ENCODE assay signal across 8 cellular contexts in genomic region chr13:41457589-41458186, GRCh38. TPM values are rescaled to one million over a fixed set of nuclear protein-coding genes. Genes with fewer than 3 reads are reported as not detected.
DNase-seq lines count a peak whose midpoint lies in the region; ATAC-seq and TF ChIP-seq lines count a peak whose summit lies in the region.

No MANE protein-coding gene starts in this region.

- H3K4me1 Mint-ChIP-seq in activated CD4-positive, alpha-beta T cell treated with anti-CD3 and anti-CD28 coated beads for 36 hours = peaks cover 39% of the 10 kb centered on the region

- peaks cover 8% of the 10 kb centered on the region for H3K9me3 Mint-ChIP-seq in activated CD4-positive, alpha-beta T cell treated with anti-CD3 and anti-CD28 coated beads for 36 hours (ENCODE audit: low read depth)

- H3K36me3 Mint-ChIP-seq in activated CD4-positive, alpha-beta T cell treated with anti-CD3 and anti-CD28 coated beads for 36 hours (ENCODE audit: low read depth) = peaks cover 36% of the 10 kb centered on the region

- intact Hi-C loops in activated CD4-positive, alpha-beta T cell treated with anti-CD3 and anti-CD28 coated beads for 36 hours (cut with DNase I, micrococcal nuclease) = loop anchor here (1.0 to 5.0 kb wide), 12 partner anchors 8 to 1040 kb away; partner anchors contain the start of genes DGKH (in 1 of the 2), KBTBD6 (in 1 of the 2), KBTBD7 (in 1 of the 2) and NAA16 (in 1 of the 2)
- intact Hi-C loops in prostate gland (cut with DNase I) = no loop called here

- H3K4me3 Mint-ChIP-seq in activated CD4-positive, alpha-beta T cell treated with anti-CD3 and anti-CD28 coated beads for 36 hours = peak overlapping the region; percentile 82

- no peak for TF ChIP-seq CTCF in prostate gland (IDR thresholded peaks at IDR 0.05)

- POLR2A ChIA-PET in activated CD4-positive, alpha-beta T cell treated with anti-CD3 and anti-CD28 coated beads for 36 hours (lab: Charles Lee) = interaction anchor here (0.7 to 2.0 kb wide), 7 partner anchors 8 to 89 kb away, joined by 3 to 9 read pairs (median 6); no protein-coding TSS in a partner anchor

- H3K27ac Mint-ChIP-seq in activated CD4-positive, alpha-beta T cell treated with anti-CD3 and anti-CD28 coated beads for 36 hours = peak overlapping the region; percentile 97

- H3K9me3 ChIP-seq in prostate gland = no peaks in the 10 kb centered on the region

- no peaks in the 10 kb centered on the region for H3K27me3 ChIP-seq in prostate gland (replicated peaks; ENCODE audit: insufficient read depth)

- no peaks in the 10 kb centered on the region for H3K4me1 ChIP-seq in prostate gland (replicated peaks)

- DNase-seq in activated CD4-positive, alpha-beta T cell treated with anti-CD3 and anti-CD28 coated beads for 36 hours = peak; percentile 58
- no peak for DNase-seq in activated CD4-positive, alpha-beta T cell treated with anti-CD3 and anti-CD28 coated beads for 1 hour
- DNase-seq in activated T-helper 1 cell treated with Interleukin-2 at 50 U/mL for 16 hours (ENCODE audit: low read depth) (peak; percentile 23), germinal center (ENCODE audit: low spot score) (peak; percentile 24), prostate gland (ENCODE audit: low spot score) (no peak), hepatic stellate cell (ENCODE audit: low spot score) (no peak), NCI-H82 (lab: John Stamatoyannopoulos, UW) (no peak)

- 0% methylated on average over 40 of the region's 56 CpGs for WGBS in prostate gland

- no peaks in the 10 kb centered on the region for H3K36me3 ChIP-seq in prostate gland

- TF ChIP-seq POLR2A in prostate gland (IDR thresholded peaks at IDR 0.05) = no peak

- no peaks in the 10 kb centered on the region for H3K27me3 Mint-ChIP-seq in activated CD4-positive, alpha-beta T cell treated with anti-CD3 and anti-CD28 coated beads for 36 hours

- CTCF ChIA-PET in activated CD4-positive, alpha-beta T cell treated with anti-CD3 and anti-CD28 coated beads for 36 hours (lab: Charles Lee) = interaction anchor here (0.6 to 3.1 kb wide), 6 partner anchors 13 to 195 kb away, joined by 3 to 32 read pairs (median 15); no protein-coding TSS in a partner anchor

- peak overlapping the region; percentile 23 to 64 for H3K27ac ChIP-seq in prostate gland

- ATAC-seq in activated CD4-positive, alpha-beta T cell treated with anti-CD3 and anti-CD28 coated beads for 36 hours = peak; percentile 6
- ATAC-seq in HG03571 (IDR thresholded peaks at IDR 0.05; ENCODE audit: unreplicated experiment) = peak; percentile 20

- H3K4me3 ChIP-seq in prostate gland = peak overlapping the region; percentile 60 to 61

RNA-seq across cellular contexts. Expression of gene RGCC, which starts 0.3 kb away (rescaled TPM):
- total RNA-seq in activated CD4-positive, alpha-beta T cell treated with anti-CD3 and anti-CD28 coated beads for 36 hours = 100 to 1,000 TPM; 134 to 146 TPM
- 100 to 1,000 TPM in 1 of 2 donors, 10 to 100 TPM in 1; 87.0 to 140 TPM for total RNA-seq in prostate gland

Comparison
In these comparisons a context has a peak if more than half of its experiments do, and no peak if none do; other contexts are left out.
1. DNase-seq: peak in activated CD4-positive, alpha-beta T cell treated with anti-CD3 and anti-CD28 coated beads for 36 hours (single experiment), activated T-helper 1 cell treated with Interleukin-2 at 50 U/mL for 16 hours (single experiment) and germinal center (single experiment); none in activated CD4-positive, alpha-beta T cell treated with anti-CD3 and anti-CD28 coated beads for 1 hour (single experiment), prostate gland (single experiment), hepatic stellate cell (single experiment) and NCI-H82 (single experiment).